9 cellular contexts compared by ENCODE assay signal in genomic region chr4:41880840-41881831, GRCh38. TPM values are rescaled to one million over a fixed set of nuclear protein-coding genes. Genes with fewer than 3 reads are reported as not detected.
A peak's percentile ranks its signal among the peaks of the same experiment; 100 is the strongest.
DNase-seq lines count a peak whose midpoint lies in the region; ATAC-seq and TF ChIP-seq lines count a peak whose summit lies in the region.
"Had no signal": no experiment of that assay in that cellular context is flagged by ENCODE, and none has a peak within 500 bp of the region (broad histone marks: within the 10 kb centered on the region; RNA-seq: fewer than 3 reads in every experiment).

No MANE protein-coding gene starts in this region.

- H3K9me3 Mint-ChIP-seq in central memory CD8-positive, alpha-beta T cell, result no peaks in the 10 kb centered on the region

- 0 to 1% methylated on average over 41 to 45 of the region's 79 CpGs for WGBS in mesodermal cell (ENCODE audit: insufficient coverage in 2 of 2), 2 experiments

- H3K27me3 Mint-ChIP-seq in central memory CD8-positive, alpha-beta T cell, result peaks cover 94% of the 10 kb centered on the region

- no peak overlapping the region for H3K27ac ChIP-seq in left ventricle myocardium inferior (replicated peaks)
- no peak overlapping the region for H3K27ac ChIP-seq in mesodermal cell (ENCODE audit: low read depth, low read length, severe bottlenecking)
- H3K27ac ChIP-seq in upper lobe of right lung, result no peak overlapping the region
- H3K27ac ChIP-seq: epithelial cell of prostate had no signal

- no peak for ATAC-seq in central memory CD8-positive, alpha-beta T cell (replicated peaks; ENCODE audit: extremely low read depth, poor library complexity, severe bottlenecking)
- no peak for ATAC-seq in upper lobe of right lung
- no peak for ATAC-seq in HG02870 (IDR thresholded peaks at IDR 0.05; ENCODE audit: unreplicated experiment)
- no peak for ATAC-seq in GM21723 (IDR thresholded peaks at IDR 0.05; ENCODE audit: unreplicated experiment)

- H3K4me3 ChIP-seq in left ventricle myocardium inferior, result peak overlapping the region; percentile 58
- peak overlapping the region; percentile 27 for H3K4me3 ChIP-seq in mesodermal cell (ENCODE audit: extremely low read depth, insufficient read depth, low read length, poor library complexity, severe bottlenecking)
- H3K4me3 ChIP-seq in upper lobe of right lung, result peak overlapping the region; percentile 40

- peaks cover 2% of the 10 kb centered on the region for H3K36me3 Mint-ChIP-seq in central memory CD8-positive, alpha-beta T cell (ENCODE audit: insufficient read depth)

- no peak overlapping the region for H3K27ac Mint-ChIP-seq in central memory CD8-positive, alpha-beta T cell (ENCODE audit: low read depth)

- H3K36me3 ChIP-seq in left ventricle myocardium inferior (no peaks in the 10 kb centered on the region), mesodermal cell (ENCODE audit: control insufficient read depth, insufficient read depth, low read length) (no peaks in the 10 kb centered on the region), upper lobe of right lung (no peaks in the 10 kb centered on the region)

- intact Hi-C loops in left ventricle myocardium inferior (cut with micrococcal nuclease), result no loop called here
- intact Hi-C loops in cardiac septum (cut with DNase I), result loop anchor here (10.0 kb wide), 1 partner anchor 626 kb away; the partner anchor contains the start of gene UCHL1
- intact Hi-C loops in upper lobe of right lung (cut with DNase I), result loop anchor here (10.0 kb wide), 1 partner anchor 186 kb away; no protein-coding TSS in a partner anchor

- H3K9me3 ChIP-seq in left ventricle myocardium inferior (replicated peaks) (no peaks in the 10 kb centered on the region), mesodermal cell (ENCODE audit: control insufficient read depth, low read length) (no peaks in the 10 kb centered on the region), upper lobe of right lung (no peaks in the 10 kb centered on the region)

- peaks cover 17% of the 10 kb centered on the region for H3K4me1 Mint-ChIP-seq in central memory CD8-positive, alpha-beta T cell

- no peak for DNase-seq in left ventricle myocardium inferior
- DNase-seq in cardiac septum (ENCODE audit: low spot score), result no peak
- DNase-seq in central memory CD8-positive, alpha-beta T cell (ENCODE audit: low spot score in 2 of 2), result no peak
- DNase-seq in upper lobe of right lung, result no peak
- DNase-seq in nucleus accumbens (lab: John Stamatoyannopoulos, UW), result no peak

- H3K27me3 ChIP-seq in left ventricle myocardium inferior (ENCODE audit: low read depth) (peaks cover 100% of the 10 kb centered on the region), upper lobe of right lung (peaks cover 73% of the 10 kb centered on the region)

- peak overlapping the region; percentile 59 for H3K4me3 Mint-ChIP-seq in central memory CD8-positive, alpha-beta T cell

- peaks cover 36% of the 10 kb centered on the region for H3K4me1 ChIP-seq in left ventricle myocardium inferior
- H3K4me1 ChIP-seq in mesodermal cell (ENCODE audit: control insufficient read depth, insufficient read depth, low read length, poor library complexity, severe bottlenecking), result peaks cover 16% of the 10 kb centered on the region
- H3K4me1 ChIP-seq in upper lobe of right lung, result peaks cover 27% of the 10 kb centered on the region

- TF ChIP-seq CTCF in left ventricle myocardium inferior (IDR thresholded peaks at IDR 0.05; ENCODE audit: borderline replicate concordance) (no peak), upper lobe of right lung (IDR thresholded peaks at IDR 0.05) (no peak)

RNA-seq across cellular contexts. Expression of gene TMEM33, which starts 54.1 kb away (rescaled TPM):
- total RNA-seq in left ventricle myocardium inferior (22.5 TPM), cardiac septum (27.2 TPM), upper lobe of right lung (71.3 TPM)
- 47.0 TPM for polyA plus RNA-seq in mesodermal cell (2013, experiment 1 of 2)
- polyA plus RNA-seq in mesodermal cell (2013, experiment 2 of 2), result 45.6 TPM
